Comparison of ENCODE assay signal across 16 cellular contexts in genomic region chr12:26830358-26830757, GRCh38. TPM values are rescaled to one million over a fixed set of nuclear protein-coding genes. Genes with fewer than 3 reads are reported as not detected.
DNase-seq lines count a peak whose midpoint lies in the region; ATAC-seq and TF ChIP-seq lines count a peak whose summit lies in the region.
"Had no signal": no experiment of that assay in that cellular context is flagged by ENCODE, and none has a peak within 500 bp of the region (broad histone marks: within the 10 kb centered on the region; RNA-seq: fewer than 3 reads in every experiment).

No MANE protein-coding gene starts in this region.

- no peaks in the 10 kb centered on the region for H3K27me3 Mint-ChIP-seq in activated CD4-positive, alpha-beta T cell treated with anti-CD3 and anti-CD28 coated beads for 36 hours
- H3K27me3 Mint-ChIP-seq in dendritic cell treated with granulocyte-macrophage colony-stimulating factor and Interleukin-4, amounts not matched to agents 40 ng/mL and 50 ng/mL, for 4 days: no peaks in the 10 kb centered on the region

- no peak for TF ChIP-seq EP300 in sigmoid colon (IDR thresholded peaks at IDR 0.05)

- WGBS in sigmoid colon, 2 donors: 49 to 51% methylated on average over 1 of the region's 1 CpG

- no peak for DNase-seq in activated CD4-positive, alpha-beta T cell treated with anti-CD3 and anti-CD28 coated beads for 36 hours
- no peak for DNase-seq in activated CD4-positive, alpha-beta T cell treated with anti-CD3 and anti-CD28 coated beads, Interleukin-2, amount 50 U/mL, for 1 hour
- DNase-seq in Panc1 (ENCODE audit: low read depth, low spot score): no peak
- no peak for DNase-seq in sigmoid colon
- DNase-seq in NCI-H2107 (lab: John Stamatoyannopoulos, UW): no peak
- no peak for DNase-seq in D341Med (ENCODE audit: low spot score)
- no peak for DNase-seq in HCEC 1CT
- DNase-seq: activated CD4-positive, CD25-positive, alpha-beta regulatory T cell; activated naive CD4-positive, alpha-beta T cell treated with anti-CD3 and anti-CD28 coated beads, Interleukin-2, amount 10 ng/mL, durations not matched to agents 7 days and 5 days; DMS79 treated with DMSO at 0.1 percent for 48 hours; NCI-H226; stimulated activated CD4-positive, alpha-beta T cell treated with anti-CD3 and anti-CD28 coated beads, Interleukin-4, amount 100 ng/mL, for 4 hours; tibial artery had no signal

- BruUV-seq in Panc1 (replicated peaks; lab: Mats Ljungman, UMichigan): TSS peak; percentile 51

- POLR2A ChIA-PET in activated CD4-positive, alpha-beta T cell treated with anti-CD3 and anti-CD28 coated beads for 36 hours (lab: Charles Lee): no interaction called here
- POLR2A ChIA-PET in Panc1 (lab: Charles Lee): interaction anchor here (0.5 kb wide), 1 partner anchor 14 kb away, joined by 3 read pairs; no protein-coding TSS in a partner anchor

- peak overlapping the region; percentile 76 for H3K4me3 Mint-ChIP-seq in activated CD4-positive, alpha-beta T cell treated with anti-CD3 and anti-CD28 coated beads for 36 hours
- peak overlapping the region; percentile 73 for H3K4me3 Mint-ChIP-seq in dendritic cell treated with granulocyte-macrophage colony-stimulating factor and Interleukin-4, amounts not matched to agents 40 ng/mL and 50 ng/mL, for 4 days

- intact Hi-C loops in activated CD4-positive, alpha-beta T cell treated with anti-CD3 and anti-CD28 coated beads for 36 hours (cut with DNase I, micrococcal nuclease): loop anchor here in 1 of 2 experiments (5.0 to 10.0 kb wide), 2 partner anchors 54 to 103 kb away; no protein-coding TSS in a partner anchor
- intact Hi-C loops in Panc1 (cut with micrococcal nuclease; ENCODE audit: unreplicated experiment): no loop called here
- intact Hi-C loops in dendritic cell treated with granulocyte-macrophage colony-stimulating factor and Interleukin-4, amounts not matched to agents 40 ng/mL and 50 ng/mL, for 4 days (cut with micrococcal nuclease): no loop called here
- intact Hi-C loops in sigmoid colon (cut with DNase I): loop anchor here (5.0 kb wide), 5 partner anchors 88 to 718 kb away; no protein-coding TSS in a partner anchor

- H3K36me3 Mint-ChIP-seq in activated CD4-positive, alpha-beta T cell treated with anti-CD3 and anti-CD28 coated beads for 36 hours (ENCODE audit: low read depth): peaks cover 21% of the 10 kb centered on the region
- peaks cover 56% of the 10 kb centered on the region for H3K36me3 Mint-ChIP-seq in dendritic cell treated with granulocyte-macrophage colony-stimulating factor and Interleukin-4, amounts not matched to agents 40 ng/mL and 50 ng/mL, for 4 days (ENCODE audit: low read depth)

- TF ChIP-seq CTCF in Panc1 (IDR thresholded peaks at IDR 0.05) (no peak), sigmoid colon (IDR thresholded peaks at IDR 0.05) (no peak)

- H3K4me1 ChIP-seq in Panc1 (ENCODE audit: control insufficient read depth, insufficient read depth, low read length): peaks cover 30% of the 10 kb centered on the region
- H3K4me1 ChIP-seq in sigmoid colon: peaks cover 0 to 51% (median 40%) of the 10 kb centered on the region in 4 donors

- no peaks in the 10 kb centered on the region for H3K36me3 ChIP-seq in Panc1 (ENCODE audit: control insufficient read depth, insufficient read depth, low read length)
- H3K36me3 ChIP-seq in sigmoid colon: no peaks in the 10 kb centered on the region
- H3K36me3 ChIP-seq: tibial artery had no signal

- ATAC-seq in activated CD4-positive, alpha-beta T cell treated with anti-CD3 and anti-CD28 coated beads for 36 hours: no peak
- no peak for ATAC-seq in Panc1
- ATAC-seq: left lobe of liver, Right ventricle myocardium inferior had no signal

- no peaks in the 10 kb centered on the region for H3K9me3 ChIP-seq in Panc1 (ENCODE audit: control insufficient read depth, insufficient read depth, low read depth, low read length)
- H3K9me3 ChIP-seq in sigmoid colon: no peaks in the 10 kb centered on the region
- H3K9me3 ChIP-seq: tibial artery had no signal

- CTCF ChIA-PET in activated CD4-positive, alpha-beta T cell treated with anti-CD3 and anti-CD28 coated beads for 36 hours (lab: Charles Lee): interaction anchor here (0.6 to 1.7 kb wide), 4 partner anchors 11 to 185 kb away, joined by 3 to 4 read pairs (median 3); no protein-coding TSS in a partner anchor
- CTCF ChIA-PET in Panc1 (lab: Charles Lee): no interaction called here

- no peak overlapping the region for H3K27ac Mint-ChIP-seq in activated CD4-positive, alpha-beta T cell treated with anti-CD3 and anti-CD28 coated beads for 36 hours
- H3K27ac Mint-ChIP-seq in dendritic cell treated with granulocyte-macrophage colony-stimulating factor and Interleukin-4, amounts not matched to agents 40 ng/mL and 50 ng/mL, for 4 days: peak overlapping the region; percentile 100

- no peaks in the 10 kb centered on the region for H3K9me3 Mint-ChIP-seq in activated CD4-positive, alpha-beta T cell treated with anti-CD3 and anti-CD28 coated beads for 36 hours (ENCODE audit: low read depth)
- H3K9me3 Mint-ChIP-seq in dendritic cell treated with granulocyte-macrophage colony-stimulating factor and Interleukin-4, amounts not matched to agents 40 ng/mL and 50 ng/mL, for 4 days: no peaks in the 10 kb centered on the region
- H3K9me3 Mint-ChIP-seq: activated naive CD4-positive, alpha-beta T cell treated with anti-CD3 and anti-CD28 coated beads, Interleukin-2, amount 10 ng/mL, durations not matched to agents 7 days and 5 days had no signal

- peaks cover 62% of the 10 kb centered on the region for H3K4me1 Mint-ChIP-seq in activated CD4-positive, alpha-beta T cell treated with anti-CD3 and anti-CD28 coated beads for 36 hours
- peaks cover 73% of the 10 kb centered on the region for H3K4me1 Mint-ChIP-seq in dendritic cell treated with granulocyte-macrophage colony-stimulating factor and Interleukin-4, amounts not matched to agents 40 ng/mL and 50 ng/mL, for 4 days (ENCODE audit: low read depth)

- H3K27ac ChIP-seq in Panc1 (ENCODE audit: low read length): no peak overlapping the region
- peak overlapping the region in 2 of 4 donors; percentile 55 to 96 for H3K27ac ChIP-seq in sigmoid colon
- H3K27ac ChIP-seq: tibial artery had no signal

- no peaks in the 10 kb centered on the region for H3K27me3 ChIP-seq in Panc1 (ENCODE audit: control insufficient read depth, insufficient read depth, low read length)
- no peaks in the 10 kb centered on the region for H3K27me3 ChIP-seq in sigmoid colon
- H3K27me3 ChIP-seq: tibial artery had no signal

- H3K4me3 ChIP-seq in Panc1 (ENCODE audit: low read depth in 2 of 2, low read length in 2 of 2) (no peak overlapping the region), sigmoid colon (peak overlapping the region in 3 of 4 donors; percentile 4 to 85 (median 28))

- no peak for TF ChIP-seq POLR2A in sigmoid colon (IDR thresholded peaks at IDR 0.05)

- in situ Hi-C loops in Panc1 (cut with HindIII; ENCODE audit: low pct_unique_long_range_greater_than_20kb, low sequenced_read_pairs): no loop called here

RNA-seq across cellular contexts. Expression of gene ITPR2, which starts 2.6 kb away (rescaled TPM):
- total RNA-seq in activated CD4-positive, alpha-beta T cell treated with anti-CD3 and anti-CD28 coated beads for 36 hours: 10 to 100 TPM; 27.3 to 28.6 TPM
- 41.8 TPM for total RNA-seq in Panc1 (2021; ENCODE audit: unreplicated experiment)
- 11.8 TPM for polyA plus RNA-seq in Panc1 (2012; ENCODE audit: insufficient read length)
- 10 to 100 TPM; 58.9 to 78.1 (median 64.0) TPM for total RNA-seq in sigmoid colon
- polyA plus RNA-seq in sigmoid colon: 1 to 10 TPM; 1.4 to 6.2 (median 1.8) TPM

Comparison
In these comparisons a context has a peak if more than half of its experiments do, and no peak if none do; other contexts are left out.
1. H3K4me3 ChIP-seq: peak in sigmoid colon (3 of 4); none in Panc1 (0 of 2).